Comparison of ENCODE assay signal across 4 cellular contexts in the genomic region with DNA sequence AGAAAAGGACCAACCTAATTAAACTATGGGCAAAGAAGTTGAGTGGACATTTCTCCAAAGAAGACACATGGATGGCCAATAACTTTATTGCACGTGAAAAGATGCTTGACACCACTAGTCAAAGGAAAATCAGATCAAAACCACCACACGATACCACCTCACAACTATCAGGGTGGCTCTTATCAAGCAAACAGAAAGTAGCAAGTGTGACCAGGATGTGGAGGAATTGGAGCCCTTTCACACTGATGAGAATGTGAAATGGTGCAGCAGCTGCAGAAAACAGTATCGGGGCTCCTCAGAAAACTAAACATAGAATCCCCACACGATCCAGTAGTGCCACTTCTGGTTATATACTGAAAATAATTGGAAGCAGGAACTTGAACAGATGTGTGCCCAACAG.
"Had no signal": no experiment of that assay in that cellular context is flagged by ENCODE, and none has a peak within 500 bp of the region (broad histone marks: within the 10 kb centered on the region; RNA-seq: fewer than 3 reads in every experiment).

No MANE protein-coding gene starts in this region.

- DNase-seq: H9, HCEC 1CT, IMR-90 had no signal

- H3K9me3 Mint-ChIP-seq: GM23338 had no signal

- H3K4me1 Mint-ChIP-seq: GM23338, H9 had no signal

- H3K4me3 Mint-ChIP-seq: GM23338, H9 had no signal

- H3K27ac Mint-ChIP-seq: GM23338 had no signal

- H3K4me3 ChIP-seq: GM23338 had no signal
